ENCODE assay signal across 15 cellular contexts in genomic region chr4:76726141-76726540, GRCh38.
DNase-seq lines count a peak whose midpoint lies in the region; ATAC-seq, FAIRE-seq and TF ChIP-seq lines count a peak whose summit lies in the region.
"Had no signal": no experiment of that assay in that cellular context is flagged by ENCODE, and none has a peak within 500 bp of the region (broad histone marks: within the 10 kb centered on the region; RNA-seq: fewer than 3 reads in every experiment).

No MANE protein-coding gene starts in this region.

- no peaks in the 10 kb centered on the region for H3K23me2 ChIP-seq in H1 (ENCODE audit: low read depth, low read length)

- no peak overlapping the region for H3K18ac ChIP-seq in H1 (ENCODE audit: extremely low read depth, low read length)

- no peak overlapping the region for H3K14ac ChIP-seq in H1 (ENCODE audit: insufficient read length)

- H3K9me3 ChIP-seq in H1 (ENCODE audit: insufficient read depth in 2 of 2, low read depth in 1 of 2, low read length in 1 of 2) (no peaks in the 10 kb centered on the region), osteoblast (ENCODE audit: low read depth, low read length) (no peaks in the 10 kb centered on the region), left lung (no peaks in the 10 kb centered on the region)

- DNase-seq in EL (peak; percentile 49), M059J (ENCODE audit: low read depth) (peak; percentile 7), H1 (ENCODE audit: low read depth in 1 of 2, low spot score in 2 of 2) (no peak), osteoblast (ENCODE audit: insufficient read length, low spot score, missing footprints) (no peak), left lung (no peak), foreskin keratinocyte (no peak), NCI-H1694 (lab: John Stamatoyannopoulos, UW) (no peak)
- DNase-seq: CD8-positive, alpha-beta T cell; Karpas-422; NCI-H146; NCI-H2107; NCI-H69; PC-9 had no signal

- no peak for FAIRE-seq in H1 (lab: Jason Lieb, UNC)

- H4K91ac ChIP-seq in H1 (replicated peaks; ENCODE audit: insufficient read length, low read length) = no peak overlapping the region

- H3K4me3 ChIP-seq in H1 (ENCODE audit: extremely low read depth in 1 of 4, insufficient read depth in 2 of 4, low read depth in 3 of 4, low read length in 4 of 4) (no peak overlapping the region), osteoblast (ENCODE audit: insufficient read depth, low read length) (no peak overlapping the region), left lung (no peak overlapping the region)
- H3K4me3 ChIP-seq: PC-9, SK-N-MC had no signal

- peak overlapping the region; percentile 56; the same call in 1 of the 2 replicates for H2AK5ac ChIP-seq in H1 (ENCODE audit: low read depth, low read length)

- no peak for TF ChIP-seq RAD21 in H1 (IDR thresholded peaks at IDR 0.05 in 1 of 2, conservative IDR thresholded peaks at IDR 0.05 in 1 of 2; ENCODE audit: low read depth in 2 of 2, low read length in 2 of 2)

- H3K79me2 ChIP-seq in H1 (ENCODE audit: control insufficient read depth in 1 of 2, insufficient read depth in 2 of 2, low read length in 2 of 2) = peaks cover 2 to 40% of the 10 kb centered on the region in 2 experiments; a peak in 2 of 4 replicates
- H3K79me2 ChIP-seq in osteoblast (ENCODE audit: insufficient read depth, low read length) = no peaks in the 10 kb centered on the region

- H3K36me3 ChIP-seq in H1 (ENCODE audit: control insufficient read depth in 2 of 4, insufficient read depth in 4 of 4, low read length in 3 of 4) = no peaks in the 10 kb centered on the region; a peak in 1 of 8 replicates
- H3K36me3 ChIP-seq in osteoblast (ENCODE audit: insufficient read depth, low read length) = no peaks in the 10 kb centered on the region
- no peaks in the 10 kb centered on the region for H3K36me3 ChIP-seq in left lung

- H3K4me2 ChIP-seq in H1 (ENCODE audit: insufficient read depth in 1 of 2, low read depth in 2 of 2, low read length in 2 of 2) = no peak overlapping the region
- no peak overlapping the region for H3K4me2 ChIP-seq in osteoblast (ENCODE audit: insufficient read depth, low read length)
- H3K4me2 ChIP-seq: PC-9 had no signal

- intact Hi-C loops in left lung (cut with DNase I) = no loop called here

- no peak overlapping the region for H2BK20ac ChIP-seq in H1 (ENCODE audit: low read length)

- H3K27me3 ChIP-seq in H1 (replicated peaks in 1 of 4; ENCODE audit: control insufficient read depth in 3 of 4, extremely low read depth in 1 of 4, insufficient read depth in 3 of 4, low read length in 3 of 4) = no peaks in the 10 kb centered on the region
- no peaks in the 10 kb centered on the region for H3K27me3 ChIP-seq in osteoblast (ENCODE audit: insufficient read depth, low read length)
- no peaks in the 10 kb centered on the region for H3K27me3 ChIP-seq in left lung
- no peaks in the 10 kb centered on the region for H3K27me3 ChIP-seq in foreskin keratinocyte

- no peaks in the 10 kb centered on the region for H3K79me1 ChIP-seq in H1 (ENCODE audit: low read depth, low read length)

- H4K20me1 ChIP-seq in H1 (replicated peaks in 1 of 2; ENCODE audit: control insufficient read depth in 1 of 2, insufficient read depth in 2 of 2, low read length in 2 of 2) = peaks cover 0 to 1% of the 10 kb centered on the region in 2 experiments
- no peaks in the 10 kb centered on the region for H4K20me1 ChIP-seq in osteoblast (ENCODE audit: insufficient read depth, low read length)

- no peak overlapping the region for H2AFZ ChIP-seq in H1 (ENCODE audit: low read length)
- H2AFZ ChIP-seq in osteoblast (ENCODE audit: low read length) = no peak overlapping the region
- H2AFZ ChIP-seq: PC-9 had no signal

- H3K27ac ChIP-seq in H1 (ENCODE audit: low read depth, low read length) = no peak overlapping the region
- peak overlapping the region; percentile 12 for H3K27ac ChIP-seq in osteoblast (ENCODE audit: low read depth, low read length)
- H3K27ac ChIP-seq in left lung = no peak overlapping the region
- H3K27ac ChIP-seq in foreskin keratinocyte = no peak overlapping the region
- H3K27ac ChIP-seq: PC-9, SK-N-MC had no signal

- H3K4me1 ChIP-seq in H1 (replicated peaks in 1 of 4; ENCODE audit: control insufficient read depth in 3 of 4, insufficient read depth in 4 of 4, low read length in 3 of 4) = peaks cover 0 to 16% (median 9%) of the 10 kb centered on the region in 4 experiments; a peak in 6 of 7 replicates
- H3K4me1 ChIP-seq in osteoblast (ENCODE audit: insufficient read depth, low read length) = peaks cover 34% of the 10 kb centered on the region
- H3K4me1 ChIP-seq in left lung = no peaks in the 10 kb centered on the region
- peaks cover 32% of the 10 kb centered on the region for H3K4me1 ChIP-seq in foreskin keratinocyte

- POLR2A ChIA-PET in H1 (lab: Charles Lee; ENCODE audit: partially characterized antibody) = interaction anchor here (1.5 kb wide), 1 partner anchor 11 kb away, joined by 4 read pairs; no protein-coding TSS in a partner anchor

- ATAC-seq in left lung (no peak), GM19455 (IDR thresholded peaks at IDR 0.05; ENCODE audit: unreplicated experiment) (no peak), foreskin keratinocyte (no peak)
- ATAC-seq: CD8-positive, alpha-beta T cell had no signal

- no peak overlapping the region; the same call in 1 of the 2 replicates for H2BK12ac ChIP-seq in H1 (ENCODE audit: low read depth, low read length)

- WGBS in H1 (ENCODE audit: extremely low coverage in 1 of 2, insufficient coverage in 1 of 2, insufficient read length in 1 of 2, insufficient replicate concordance in 2 of 2, low coverage in 1 of 2, low lambda C conversion rate in 2 of 2, missing lambda C conversion rate in 1 of 2), 2 experiments = 100% methylated on average over 1 of the region's 1 CpG; no CpG with 5 or more reads in 1 of the 2 experiments

- no peak overlapping the region for H4K5ac ChIP-seq in H1 (ENCODE audit: insufficient read length, low read depth, low read length)

- H2BK120ac ChIP-seq in H1 (replicated peaks; ENCODE audit: low read depth, low read length) = no peak overlapping the region

- CTCF ChIA-PET in H1 (lab: Charles Lee; ENCODE audit: partially characterized antibody) = interaction anchor here (1.1 to 1.8 kb wide), 8 partner anchors 14 to 295 kb away, joined by 3 to 6 read pairs (median 3); no protein-coding TSS in a partner anchor

- H4K8ac ChIP-seq in H1 (ENCODE audit: extremely low read depth, insufficient read depth, low read length) = no peak overlapping the region

- no peak overlapping the region for H2BK15ac ChIP-seq in H1 (ENCODE audit: low read length)

- no peak overlapping the region for H3K56ac ChIP-seq in H1 (replicated peaks; ENCODE audit: insufficient read length, low read depth, low read length)

- H3K9ac ChIP-seq in H1 (replicated peaks in 1 of 4; ENCODE audit: extremely low read depth in 1 of 4, low read depth in 3 of 4, low read length in 3 of 4) = no peak overlapping the region

- H3K23ac ChIP-seq in H1 (ENCODE audit: insufficient read length) = no peak overlapping the region

- TF ChIP-seq POLR2A in H1 (IDR thresholded peaks at IDR 0.05; ENCODE audit: control extremely low read depth in 1 of 2, low read depth in 2 of 2, low read length in 2 of 2) = no peak

- no peak for TF ChIP-seq CTCF in H1 (IDR thresholded peaks at IDR 0.05; ENCODE audit: control extremely low read depth in 1 of 3, insufficient read depth in 1 of 3, low read depth in 1 of 3, low read length in 3 of 3)
- no peak for TF ChIP-seq CTCF in osteoblast (IDR thresholded peaks at IDR 0.05; ENCODE audit: extremely low read depth, low read depth, low read length)
- no peak for TF ChIP-seq CTCF in left lung (IDR thresholded peaks at IDR 0.05)
- no peak for TF ChIP-seq CTCF in foreskin keratinocyte (conservative IDR thresholded peaks at IDR 0.05)

- no peak overlapping the region for H2BK5ac ChIP-seq in H1 (ENCODE audit: low read depth, low read length)

- no peak for TF ChIP-seq EP300 in H1 (IDR thresholded peaks at IDR 0.05; ENCODE audit: borderline replicate concordance in 1 of 2, low read depth in 2 of 2, low read length in 2 of 2)

- H3K4ac ChIP-seq in H1 (replicated peaks; ENCODE audit: insufficient read length, low read depth, low read length) = no peak overlapping the region

TF ChIP-seq in H1, 55 proteins besides CTCF, POLR2A, EP300 and RAD21:
- TF ChIP-seq POU5F1 (IDR thresholded peaks at IDR 0.05; ENCODE audit: low read depth, low read length) = no peak
- TF ChIP-seq POLR2AphosphoS5 (IDR thresholded peaks at IDR 0.05; ENCODE audit: low read depth, low read length) = no peak
- TF ChIP-seq TAF1 (IDR thresholded peaks at IDR 0.05; ENCODE audit: low read depth, low read length) = no peak
- TF ChIP-seq EGR1 (IDR thresholded peaks at IDR 0.05; ENCODE audit: borderline replicate concordance, low read depth, low read length) = no peak
- TF ChIP-seq TBP (IDR thresholded peaks at IDR 0.05; ENCODE audit: low read depth, low read length) = no peak
- TF ChIP-seq SAP30 (IDR thresholded peaks at IDR 0.05; ENCODE audit: insufficient read depth, insufficient replicate concordance, low read length) = no peak
- no peak for TF ChIP-seq CBX5 (IDR thresholded peaks at IDR 0.05; ENCODE audit: low read depth, low read length)

Comparison
In these comparisons a context has a peak if more than half of its experiments do, and no peak if none do; other contexts are left out.
1. DNase-seq: peak in EL (single experiment) and M059J (single experiment); none in H1 (0 of 2), osteoblast (single experiment), left lung (0 of 2), foreskin keratinocyte (0 of 2) and NCI-H1694 (single experiment).